Comparison of ENCODE assay signal across 1 cellular context in genomic region chr2:200860092-200860795, GRCh38.
TF ChIP-seq lines count a peak whose summit lies in the region.

No MANE protein-coding gene starts in this region.

TF ChIP-seq in HepG2, 621 proteins besides CTCF, POLR2A, EP300 and RAD21 (continued from another document):
- TF ChIP-seq, protein P1, sequence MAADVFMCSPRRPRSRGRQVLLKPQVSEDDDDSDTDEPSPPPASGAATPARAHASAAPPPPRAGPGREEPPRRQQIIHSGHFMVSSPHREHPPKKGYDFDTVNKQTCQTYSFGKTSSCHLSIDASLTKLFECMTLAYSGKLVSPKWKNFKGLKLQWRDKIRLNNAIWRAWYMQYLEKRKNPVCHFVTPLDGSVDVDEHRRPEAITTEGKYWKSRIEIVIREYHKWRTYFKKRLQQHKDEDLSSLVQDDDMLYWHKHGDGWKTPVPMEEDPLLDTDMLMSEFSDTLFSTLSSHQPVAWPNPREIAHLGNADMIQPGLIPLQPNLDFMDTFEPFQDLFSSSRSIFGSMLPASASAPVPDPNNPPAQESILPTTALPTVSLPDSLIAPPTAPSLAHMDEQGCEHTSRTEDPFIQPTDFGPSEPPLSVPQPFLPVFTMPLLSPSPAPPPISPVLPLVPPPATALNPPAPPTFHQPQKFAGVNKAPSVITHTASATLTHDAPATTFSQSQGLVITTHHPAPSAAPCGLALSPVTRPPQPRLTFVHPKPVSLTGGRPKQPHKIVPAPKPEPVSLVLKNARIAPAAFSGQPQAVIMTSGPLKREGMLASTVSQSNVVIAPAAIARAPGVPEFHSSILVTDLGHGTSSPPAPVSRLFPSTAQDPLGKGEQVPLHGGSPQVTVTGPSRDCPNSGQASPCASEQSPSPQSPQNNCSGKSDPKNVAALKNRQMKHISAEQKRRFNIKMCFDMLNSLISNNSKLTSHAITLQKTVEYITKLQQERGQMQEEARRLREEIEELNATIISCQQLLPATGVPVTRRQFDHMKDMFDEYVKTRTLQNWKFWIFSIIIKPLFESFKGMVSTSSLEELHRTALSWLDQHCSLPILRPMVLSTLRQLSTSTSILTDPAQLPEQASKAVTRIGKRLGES (CRISPR knock-in tag; IDR thresholded peaks at IDR 0.05; ENCODE audit: borderline replicate concordance): no peak
- no peak for TF ChIP-seq ELF1 (CRISPR knock-in tag; IDR thresholded peaks at IDR 0.05)
- TF ChIP-seq PHF8 (CRISPR knock-in tag; IDR thresholded peaks at IDR 0.05): no peak
- no peak for TF ChIP-seq ZNF879 (CRISPR knock-in tag; IDR thresholded peaks at IDR 0.05)
- no peak for TF ChIP-seq ATF3 (CRISPR knock-in tag; IDR thresholded peaks at IDR 0.05)
- TF ChIP-seq ZNF280D (CRISPR knock-in tag; IDR thresholded peaks at IDR 0.05): no peak
- TF ChIP-seq THRA (CRISPR knock-in tag; IDR thresholded peaks at IDR 0.05; ENCODE audit: borderline replicate concordance): no peak
- TF ChIP-seq ZNF550 (CRISPR knock-in tag; IDR thresholded peaks at IDR 0.05; ENCODE audit: borderline replicate concordance): no peak
